In genomic region chr4:138494931-138495330, GRCh38 we compare ENCODE assay signal across 8 cellular contexts.
A peak's percentile ranks its signal among the peaks of the same experiment; 100 is the strongest.
DNase-seq lines count a peak whose midpoint lies in the region; ATAC-seq and TF ChIP-seq lines count a peak whose summit lies in the region.

No MANE protein-coding gene starts in this region.

- ATAC-seq in stimulated activated naive B cell treated with anti-CD40 and anti-IgM and Interleukin-4, amounts not matched to agents 10 μg/mL and 1 μg/mL and 100 μg/mL, for 72 hours (replicated peaks), result no peak
- no peak for ATAC-seq in HG03565 (IDR thresholded peaks at IDR 0.05; ENCODE audit: unreplicated experiment)

- H3K27ac Mint-ChIP-seq in nephron progenitor cell, result no peak overlapping the region
- no peak overlapping the region for H3K27ac Mint-ChIP-seq in stimulated activated naive B cell treated with anti-CD40 and anti-IgM and Interleukin-4, amounts not matched to agents 10 μg/mL and 1 μg/mL and 100 μg/mL, for 72 hours

- H3K4me1 Mint-ChIP-seq in nephron progenitor cell, result no peaks in the 10 kb centered on the region
- H3K4me1 Mint-ChIP-seq in stimulated activated naive B cell treated with anti-CD40 and anti-IgM and Interleukin-4, amounts not matched to agents 10 μg/mL and 1 μg/mL and 100 μg/mL, for 72 hours, result no peaks in the 10 kb centered on the region

- DNase-seq in NCI-H2081 (lab: John Stamatoyannopoulos, UW) (peak; percentile 17 to 46), NCI-H2081 treated with DMSO at 0.1 percent for 48 hours (lab: John Stamatoyannopoulos, UW) (no peak), HT-29 (ENCODE audit: low spot score) (peak; percentile 75), amniotic stem cell (lab: John Stamatoyannopoulos, UW) (peak; percentile 13), nephron progenitor cell (peak; percentile 2), germinal center (ENCODE audit: low spot score) (no peak)
- DNase-seq in stimulated activated naive B cell treated with anti-CD40 and anti-IgM and Interleukin-4, amounts not matched to agents 10 μg/mL and 1 μg/mL and 100 μg/mL, for 72 hours, result no peak

- peaks cover 7% of the 10 kb centered on the region for H3K36me3 Mint-ChIP-seq in nephron progenitor cell (ENCODE audit: low read depth)
- H3K36me3 Mint-ChIP-seq in stimulated activated naive B cell treated with anti-CD40 and anti-IgM and Interleukin-4, amounts not matched to agents 10 μg/mL and 1 μg/mL and 100 μg/mL, for 72 hours, result no peaks in the 10 kb centered on the region

- H3K27me3 Mint-ChIP-seq in nephron progenitor cell (ENCODE audit: low read depth, poor library complexity), result no peaks in the 10 kb centered on the region
- H3K27me3 Mint-ChIP-seq in stimulated activated naive B cell treated with anti-CD40 and anti-IgM and Interleukin-4, amounts not matched to agents 10 μg/mL and 1 μg/mL and 100 μg/mL, for 72 hours, result no peaks in the 10 kb centered on the region

- H3K4me3 Mint-ChIP-seq in nephron progenitor cell, result no peak overlapping the region
- no peak overlapping the region for H3K4me3 Mint-ChIP-seq in stimulated activated naive B cell treated with anti-CD40 and anti-IgM and Interleukin-4, amounts not matched to agents 10 μg/mL and 1 μg/mL and 100 μg/mL, for 72 hours

- peaks cover 34% of the 10 kb centered on the region for H3K9me3 Mint-ChIP-seq in nephron progenitor cell
- H3K9me3 Mint-ChIP-seq in stimulated activated naive B cell treated with anti-CD40 and anti-IgM and Interleukin-4, amounts not matched to agents 10 μg/mL and 1 μg/mL and 100 μg/mL, for 72 hours, result peaks cover 7 to 18% of the 10 kb centered on the region in 2 donors

- no peak for TF ChIP-seq CTCF in nephron progenitor cell (IDR thresholded peaks at IDR 0.05)

Comparison
In these comparisons a context has a peak if more than half of its experiments do, and no peak if none do; other contexts are left out.
1. DNase-seq: peak in NCI-H2081 (2 of 2), HT-29 (single experiment), amniotic stem cell (single experiment) and nephron progenitor cell (single experiment); none in NCI-H2081 treated with DMSO at 0.1 percent for 48 hours (single experiment), germinal center (single experiment) and stimulated activated naive B cell treated with anti-CD40 and anti-IgM and Interleukin-4, amounts not matched to agents 10 μg/mL and 1 μg/mL and 100 μg/mL, for 72 hours (single experiment).